In the genomic region with DNA sequence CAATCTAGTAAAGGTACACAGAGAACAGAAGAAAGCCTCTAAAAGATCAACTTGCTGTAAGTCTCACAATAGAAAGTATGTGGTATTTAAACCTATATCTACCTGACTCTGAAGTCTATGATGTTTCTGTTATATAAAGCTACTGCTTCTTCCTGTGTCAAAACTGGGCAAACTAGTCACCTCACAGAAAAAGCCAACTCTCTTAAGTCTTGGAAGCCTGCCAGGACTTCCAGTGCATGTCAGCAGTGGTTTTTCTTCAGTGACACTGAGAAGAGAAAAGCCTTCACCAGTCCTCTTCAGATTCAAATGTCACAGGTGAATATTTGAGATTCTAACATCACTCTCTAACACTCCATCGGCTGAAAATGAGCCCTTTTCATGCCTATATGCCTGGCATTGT, we compare ENCODE assay signal across 17 cellular contexts.
DNase-seq lines count a peak whose midpoint lies in the region; ATAC-seq lines count a peak whose summit lies in the region.
"Had no signal": no experiment of that assay in that cellular context is flagged by ENCODE, and none has a peak within 500 bp of the region (broad histone marks: within the 10 kb centered on the region; RNA-seq: fewer than 3 reads in every experiment).

No MANE protein-coding gene starts in this region.

- H4K20me1 ChIP-seq in Karpas-422 (ENCODE audit: insufficient read depth, low read depth, low read length): no peaks in the 10 kb centered on the region
- H4K20me1 ChIP-seq: BLaER1 treated with 17β-estradiol and CSF1 and Interleukin-3, amounts not matched to agents 10 nM and 100 nM had no signal

- ATAC-seq in GM18511 (IDR thresholded peaks at IDR 0.05; ENCODE audit: unreplicated experiment): no peak
- ATAC-seq: naive thymus-derived CD4-positive, alpha-beta T cell; Panc1 had no signal

- POLR2A ChIA-PET in activated CD4-positive, alpha-beta memory T cell treated with anti-CD3 and anti-CD28 coated beads for 36 hours (lab: Charles Lee): no interaction called here

- peaks cover 32% of the 10 kb centered on the region for H3K9me3 Mint-ChIP-seq in activated CD4-positive, alpha-beta memory T cell treated with anti-CD3 and anti-CD28 coated beads for 36 hours

- no peaks in the 10 kb centered on the region for H3K4me1 ChIP-seq in adipocyte (ENCODE audit: control insufficient read depth, insufficient read depth, low read length)
- H3K4me1 ChIP-seq in Karpas-422 (ENCODE audit: low read length): no peaks in the 10 kb centered on the region
- H3K4me1 ChIP-seq: tibial nerve had no signal

- H3K27ac ChIP-seq in Karpas-422 (ENCODE audit: low read length): no peak overlapping the region
- H3K27ac ChIP-seq: BLaER1 treated with 17β-estradiol and CSF1 and Interleukin-3, amounts not matched to agents 10 nM and 100 nM; HL-60; tibial nerve had no signal

- H3K27me3 ChIP-seq in adipocyte (replicated peaks; ENCODE audit: control insufficient read depth, insufficient read depth, low read length): no peaks in the 10 kb centered on the region
- H3K27me3 ChIP-seq in Karpas-422 (ENCODE audit: low read length): 0 out of 2 replicates have a peak, but pooled peaks cover 5% of the 10 kb centered on the region
- H3K27me3 ChIP-seq: BLaER1 treated with 17β-estradiol and CSF1 and Interleukin-3, amounts not matched to agents 10 nM and 100 nM; tibial nerve had no signal

- H3K36me3 Mint-ChIP-seq in activated CD4-positive, alpha-beta memory T cell treated with anti-CD3 and anti-CD28 coated beads for 36 hours: no peaks in the 10 kb centered on the region
- H3K36me3 Mint-ChIP-seq: activated naive CD8-positive, alpha-beta T cell treated with anti-CD3 and anti-CD28 coated beads for 36 hours; naive thymus-derived CD4-positive, alpha-beta T cell had no signal

- no peaks in the 10 kb centered on the region for H3K4me1 Mint-ChIP-seq in activated CD4-positive, alpha-beta memory T cell treated with anti-CD3 and anti-CD28 coated beads for 36 hours (ENCODE audit: low read depth)
- H3K4me1 Mint-ChIP-seq: activated naive CD8-positive, alpha-beta T cell treated with anti-CD3 and anti-CD28 coated beads for 36 hours; naive thymus-derived CD4-positive, alpha-beta T cell had no signal

- H3K4me2 ChIP-seq in Karpas-422 (ENCODE audit: low read depth, low read length, poor library complexity, severe bottlenecking): no peak overlapping the region
- H3K4me2 ChIP-seq: BLaER1 treated with 17β-estradiol and CSF1 and Interleukin-3, amounts not matched to agents 10 nM and 100 nM had no signal

- no peaks in the 10 kb centered on the region for H3K27me3 Mint-ChIP-seq in activated CD4-positive, alpha-beta memory T cell treated with anti-CD3 and anti-CD28 coated beads for 36 hours
- H3K27me3 Mint-ChIP-seq: activated naive CD8-positive, alpha-beta T cell treated with anti-CD3 and anti-CD28 coated beads for 36 hours; naive thymus-derived CD4-positive, alpha-beta T cell had no signal

- H3K9ac ChIP-seq in adipocyte (ENCODE audit: low read length) (no peak overlapping the region), Karpas-422 (ENCODE audit: low read length) (no peak overlapping the region)
- H3K9ac ChIP-seq: BLaER1 treated with 17β-estradiol and CSF1 and Interleukin-3, amounts not matched to agents 10 nM and 100 nM had no signal

- H3K79me2 ChIP-seq in Karpas-422 (ENCODE audit: low read length): no peaks in the 10 kb centered on the region

- H2AFZ ChIP-seq in Karpas-422 (ENCODE audit: low read length): no peak overlapping the region

- CTCF ChIA-PET in activated CD4-positive, alpha-beta memory T cell treated with anti-CD3 and anti-CD28 coated beads for 36 hours (lab: Charles Lee): no interaction called here

- H3K9me3 ChIP-seq in adipocyte (ENCODE audit: control insufficient read depth, low read length): no peaks in the 10 kb centered on the region
- no peaks in the 10 kb centered on the region for H3K9me3 ChIP-seq in Karpas-422 (ENCODE audit: low read length)
- H3K9me3 ChIP-seq: BLaER1 treated with 17β-estradiol and CSF1 and Interleukin-3, amounts not matched to agents 10 nM and 100 nM; tibial nerve had no signal

- intact Hi-C loops in activated CD4-positive, alpha-beta memory T cell treated with anti-CD3 and anti-CD28 coated beads for 36 hours (cut with micrococcal nuclease): no loop called here

- H3K4me3 Mint-ChIP-seq in activated CD4-positive, alpha-beta memory T cell treated with anti-CD3 and anti-CD28 coated beads for 36 hours: no peak overlapping the region
- H3K4me3 Mint-ChIP-seq: activated naive CD8-positive, alpha-beta T cell treated with anti-CD3 and anti-CD28 coated beads for 36 hours; naive thymus-derived CD4-positive, alpha-beta T cell had no signal

- H3K36me3 ChIP-seq in adipocyte (ENCODE audit: control insufficient read depth, insufficient read depth, low read length, severe bottlenecking): no peaks in the 10 kb centered on the region
- no peaks in the 10 kb centered on the region for H3K36me3 ChIP-seq in Karpas-422 (ENCODE audit: insufficient read depth, low read length)
- H3K36me3 ChIP-seq: BLaER1 treated with 17β-estradiol and CSF1 and Interleukin-3, amounts not matched to agents 10 nM and 100 nM; tibial nerve had no signal

- H3K27ac Mint-ChIP-seq in activated CD4-positive, alpha-beta memory T cell treated with anti-CD3 and anti-CD28 coated beads for 36 hours: no peak overlapping the region
- H3K27ac Mint-ChIP-seq: activated naive CD8-positive, alpha-beta T cell treated with anti-CD3 and anti-CD28 coated beads for 36 hours; naive thymus-derived CD4-positive, alpha-beta T cell had no signal

- peak; percentile 31 for DNase-seq in ELR (ENCODE audit: low read depth)
- peak; percentile 22 for DNase-seq in M059J (ENCODE audit: low read depth)
- peak; percentile 31 for DNase-seq in adipocyte (ENCODE audit: low read depth)
- peak; percentile 67 for DNase-seq in kidney tubule cell (ENCODE audit: low spot score)
- DNase-seq in T-helper 1 cell: no peak
- no peak for DNase-seq in Karpas-422
- DNase-seq in activated CD4-positive, alpha-beta memory T cell treated with anti-CD3 and anti-CD28 coated beads for 36 hours: no peak
- DNase-seq: activated naive CD8-positive, alpha-beta T cell treated with anti-CD3 and anti-CD28 coated beads for 36 hours; activated T-cell treated with anti-CD3 and anti-CD28 coated beads, Interleukin-2, amount 50 U/mL, for 1 hour; left cardiac atrium; stimulated activated CD4-positive, alpha-beta T cell treated with anti-CD3 and anti-CD28 coated beads, Interleukin-2, amount 100 ng/mL, for 24 hours had no signal

- H3K4me3 ChIP-seq in adipocyte (ENCODE audit: low read length) (no peak overlapping the region), Karpas-422 (ENCODE audit: low read length) (no peak overlapping the region)
- H3K4me3 ChIP-seq: BLaER1 treated with 17β-estradiol and CSF1 and Interleukin-3, amounts not matched to agents 10 nM and 100 nM; tibial nerve had no signal

- H3K9me2 ChIP-seq in Karpas-422 (replicated peaks; ENCODE audit: insufficient read depth, low read length): no peaks in the 10 kb centered on the region

Comparison
In these comparisons a context has a peak if more than half of its experiments do, and no peak if none do; other contexts are left out.
1. DNase-seq: peak in ELR (single experiment), M059J (single experiment), adipocyte (single experiment) and kidney tubule cell (single experiment); none in T-helper 1 cell (0 of 5), Karpas-422 (single experiment) and activated CD4-positive, alpha-beta memory T cell treated with anti-CD3 and anti-CD28 coated beads for 36 hours (single experiment).